In the genomic region with DNA sequence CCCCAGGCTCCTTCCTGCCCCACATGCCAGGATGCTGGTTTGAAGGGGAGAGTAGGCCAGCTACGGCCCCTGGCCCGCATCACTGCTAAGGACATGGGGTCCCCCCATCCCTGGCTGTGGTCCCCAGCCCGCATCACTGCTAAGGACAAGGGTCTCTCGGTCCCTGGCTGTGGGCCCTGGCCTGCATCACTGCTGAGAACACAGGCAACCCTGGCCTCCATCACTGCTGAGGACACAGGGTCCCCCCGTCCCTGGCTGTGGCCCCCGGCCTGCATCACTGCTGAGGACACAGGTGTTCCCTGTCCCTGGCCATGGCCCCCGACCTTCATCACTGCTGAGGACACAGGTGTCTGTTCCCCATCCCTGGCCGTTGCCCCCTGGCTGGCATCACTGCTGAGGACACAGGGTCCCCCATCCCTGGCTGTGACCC, we compare ENCODE assay signal across 6 cellular contexts.
"Had no signal": no experiment of that assay in that cellular context is flagged by ENCODE, and none has a peak within 500 bp of the region (broad histone marks: within the 10 kb centered on the region; RNA-seq: fewer than 3 reads in every experiment).

No MANE protein-coding gene starts in this region.

- H3K4me3 ChIP-seq: ovary had no signal

- H3K9me3 ChIP-seq: ovary, upper lobe of left lung had no signal

- DNase-seq: activated CD4-positive, alpha-beta T cell treated with anti-CD3 and anti-CD28 coated beads for 48 hours; activated CD8-positive, alpha-beta T cell treated with anti-CD3 and anti-CD28 coated beads, Interleukin-2, amount 10 ng/mL, durations not matched to agents 7 days and 5 days; hippocampal formation; small intestine; upper lobe of left lung had no signal

- ATAC-seq: activated CD8-positive, alpha-beta T cell treated with anti-CD3 and anti-CD28 coated beads, Interleukin-2, amount 10 ng/mL, durations not matched to agents 7 days and 5 days had no signal

- H3K27ac ChIP-seq: ovary had no signal

- H3K36me3 ChIP-seq: ovary had no signal

- H3K27me3 ChIP-seq: ovary, upper lobe of left lung had no signal
